16 cellular contexts compared by ENCODE assay signal in the genomic region with DNA sequence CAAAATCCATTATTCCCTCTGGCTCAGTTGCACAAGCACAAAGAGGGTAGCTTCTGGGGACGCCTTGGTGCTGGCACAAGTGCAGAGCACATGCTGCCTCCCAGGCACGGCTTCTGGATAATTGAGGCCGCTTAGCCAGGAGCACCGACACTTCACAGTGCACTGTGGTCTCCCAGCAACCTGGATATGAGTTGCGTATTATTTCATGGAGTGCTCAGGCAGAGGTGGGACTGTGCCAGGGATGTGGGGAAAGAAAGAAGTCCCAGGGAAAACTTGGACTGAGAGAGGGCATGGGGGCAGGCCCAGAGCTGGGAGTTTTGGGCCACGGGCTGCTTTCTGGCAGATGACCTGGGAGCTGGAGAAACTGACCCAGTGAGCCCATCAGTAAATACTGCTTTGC. TPM values are rescaled to one million over a fixed set of nuclear protein-coding genes. Genes with fewer than 3 reads are reported as not detected.
A peak's percentile ranks its signal among the peaks of the same experiment; 100 is the strongest.
DNase-seq lines count a peak whose midpoint lies in the region; ATAC-seq and TF ChIP-seq lines count a peak whose summit lies in the region.
"Had no signal": no experiment of that assay in that cellular context is flagged by ENCODE, and none has a peak within 500 bp of the region (broad histone marks: within the 10 kb centered on the region; RNA-seq: fewer than 3 reads in every experiment).

No MANE protein-coding gene starts in this region.

- intact Hi-C loops in sigmoid colon (cut with DNase I): no loop called here
- intact Hi-C loops in Calu3 (cut with micrococcal nuclease; ENCODE audit: unreplicated experiment): no loop called here

- peaks cover 23% of the 10 kb centered on the region for H3K36me3 ChIP-seq in endodermal cell (ENCODE audit: control insufficient read depth, insufficient read depth, low read length)
- peaks cover 0 to 29% (median 8%) of the 10 kb centered on the region in 4 donors for H3K36me3 ChIP-seq in sigmoid colon

- H3K56ac ChIP-seq in H9 (ENCODE audit: insufficient read length, low read depth, low read length): no peak overlapping the region

- no peak for TF ChIP-seq EP300 in sigmoid colon (IDR thresholded peaks at IDR 0.05)

- H3K27me3 ChIP-seq in H9 (ENCODE audit: insufficient read depth, low read length) (no peaks in the 10 kb centered on the region), endodermal cell (ENCODE audit: control insufficient read depth, insufficient read depth, low read length, poor library complexity, severe bottlenecking) (no peaks in the 10 kb centered on the region), sigmoid colon (no peaks in the 10 kb centered on the region)

- ATAC-seq in left lobe of liver: peak; percentile 32
- no peak for ATAC-seq in HG03521 (IDR thresholded peaks at IDR 0.05; ENCODE audit: unreplicated experiment)
- ATAC-seq: natural killer cell treated with Interleukin-12 subunit alpha and Interleukin-12 subunit beta and Interleukin-15 and Interleukin-18, amount 100 ng/mL, for 72 hours; SK-N-SH treated with all-trans-retinoic acid at 6 μM for 48 hours had no signal

- no peak overlapping the region for H2BK20ac ChIP-seq in H9 (ENCODE audit: low read depth, low read length, poor library complexity, severe bottlenecking)

- no peak overlapping the region for H3K9ac ChIP-seq in H9 (ENCODE audit: extremely low read depth, insufficient read length, low read length)
- peak overlapping the region; percentile 21 for H3K9ac ChIP-seq in endodermal cell (ENCODE audit: extremely low read depth, low read length, poor library complexity, severe bottlenecking)

- H2BK120ac ChIP-seq in H9 (ENCODE audit: low read depth, low read length, poor library complexity, severe bottlenecking): no peak overlapping the region

- CTCF ChIA-PET in Calu3 (lab: Charles Lee): no interaction called here

- no peak overlapping the region for H2BK15ac ChIP-seq in H9 (ENCODE audit: low read depth, low read length)

- no peak overlapping the region for H4K8ac ChIP-seq in H9 (replicated peaks; ENCODE audit: insufficient read length, low read depth, low read length)

- H2AFZ ChIP-seq in H9 (ENCODE audit: low read length): no peak overlapping the region

- H3K9me3 Mint-ChIP-seq in H9 (no peaks in the 10 kb centered on the region), endodermal cell (no peaks in the 10 kb centered on the region), Calu3 (ENCODE audit: low read depth, unreplicated experiment) (no peaks in the 10 kb centered on the region)
- H3K9me3 Mint-ChIP-seq: natural killer cell treated with Interleukin-12 subunit alpha and Interleukin-12 subunit beta and Interleukin-15 and Interleukin-18, amount 100 ng/mL, for 72 hours had no signal

- no CpG with 5 or more reads among the region's 6 CpGs for WGBS in H9 (ENCODE audit: extremely low coverage, insufficient read length, low lambda C conversion rate)
- WGBS in endodermal cell (ENCODE audit: insufficient coverage in 1 of 2, insufficient read length in 1 of 2), 2 experiments: 94 to 100% methylated on average over 5 to 6 of the region's 6 CpGs
- WGBS in sigmoid colon, 2 donors: 89 to 90% methylated on average over 6 of the region's 6 CpGs

- H3K27ac Mint-ChIP-seq in H9: peak overlapping the region; percentile 61 to 86 (median 68); a peak in 2 of 7 replicates
- H3K27ac Mint-ChIP-seq in endodermal cell: no peak overlapping the region
- no peak overlapping the region for H3K27ac Mint-ChIP-seq in Calu3 (ENCODE audit: unreplicated experiment)
- H3K27ac Mint-ChIP-seq: natural killer cell treated with Interleukin-12 subunit alpha and Interleukin-12 subunit beta and Interleukin-15 and Interleukin-18, amount 100 ng/mL, for 72 hours had no signal

- H3K4me3 Mint-ChIP-seq in H9 (no peak overlapping the region; a peak in 1 of 5 replicates), endodermal cell (no peak overlapping the region), Calu3 (ENCODE audit: low read depth, unreplicated experiment) (no peak overlapping the region)
- H3K4me3 Mint-ChIP-seq: natural killer cell treated with Interleukin-12 subunit alpha and Interleukin-12 subunit beta and Interleukin-15 and Interleukin-18, amount 100 ng/mL, for 72 hours had no signal

- H3K4ac ChIP-seq in H9 (ENCODE audit: low read depth, low read length): no peak overlapping the region

- H3K14ac ChIP-seq in H9 (ENCODE audit: insufficient read depth, low read length): no peak overlapping the region; the same call in 1 of the 2 replicates

- H4K20me1 ChIP-seq in H9 (ENCODE audit: control insufficient read depth, insufficient read depth, insufficient read length): no peaks in the 10 kb centered on the region

- no peak overlapping the region for H3K23ac ChIP-seq in H9 (ENCODE audit: insufficient read length, low read depth, low read length)

- H3K79me2 ChIP-seq in H9 (ENCODE audit: insufficient read depth, low read length): no peaks in the 10 kb centered on the region

- H3K27me3 Mint-ChIP-seq in H9 (ENCODE audit: low read depth): no peaks in the 10 kb centered on the region
- no peaks in the 10 kb centered on the region for H3K27me3 Mint-ChIP-seq in endodermal cell (ENCODE audit: insufficient read depth)
- no peaks in the 10 kb centered on the region for H3K27me3 Mint-ChIP-seq in Calu3 (ENCODE audit: unreplicated experiment)
- H3K27me3 Mint-ChIP-seq: natural killer cell treated with Interleukin-12 subunit alpha and Interleukin-12 subunit beta and Interleukin-15 and Interleukin-18, amount 100 ng/mL, for 72 hours had no signal

- no TSS peak for BruUV-seq in Calu3 (replicated peaks; lab: Mats Ljungman, UMichigan)

- TF ChIP-seq CTCF in H9 (conservative IDR thresholded peaks at IDR 0.05): no peak
- no peak for TF ChIP-seq CTCF in endodermal cell (conservative IDR thresholded peaks at IDR 0.05)
- TF ChIP-seq CTCF in sigmoid colon (IDR thresholded peaks at IDR 0.05): no peak
- no peak for TF ChIP-seq CTCF in Calu3 (IDR thresholded peaks at IDR 0.05; ENCODE audit: unreplicated experiment)

- H3T11ph ChIP-seq in H9 (ENCODE audit: low read length): no peak overlapping the region

- H2BK5ac ChIP-seq in H9 (ENCODE audit: insufficient read length, low read length): no peak overlapping the region

- no peak overlapping the region for H2BK12ac ChIP-seq in H9 (ENCODE audit: insufficient read length, low read depth, low read length)

- H3K79me1 ChIP-seq in H9 (ENCODE audit: insufficient read depth, low read depth, low read length, poor library complexity, severe bottlenecking): peaks cover 3% of the 10 kb centered on the region

- no peak overlapping the region for H2AK5ac ChIP-seq in H9 (ENCODE audit: insufficient read length, low read length)

- H4K91ac ChIP-seq in H9 (ENCODE audit: insufficient read length, low read depth, low read length): no peak overlapping the region

- DNase-seq in H9 (no peak), endodermal cell (no peak), left lobe of liver (ENCODE audit: low spot score) (peak; percentile 67), sigmoid colon (peak; percentile 74), Calu3 (no peak), NCI-H146 treated with DMSO at 0.1 percent for 48 hours (lab: John Stamatoyannopoulos, UW; ENCODE audit: unreplicated experiment) (no peak), RPMI8226 (no peak)
- DNase-seq: activated CD4-positive, CD25-positive, alpha-beta regulatory T cell; activated T-cell treated with anti-CD3 and anti-CD28 coated beads for 4 hours; amniotic stem cell; NCI-H146; stimulated activated CD4-positive, alpha-beta T cell treated with anti-CD3 and anti-CD28 coated beads, Interleukin-15, amount 100 ng/mL, for 24 hours; stimulated activated CD8-positive, alpha-beta memory T cell treated with anti-CD3 and anti-CD28 coated beads, Interleukin-4, amount 100 ng/mL, for 48 hours had no signal

- H3K36me3 Mint-ChIP-seq in H9 (ENCODE audit: insufficient read depth in 1 of 3, low read depth in 3 of 3) (peaks cover 3 to 46% (median 19%) of the 10 kb centered on the region in 3 experiments), endodermal cell (ENCODE audit: low read depth) (peaks cover 20% of the 10 kb centered on the region), Calu3 (ENCODE audit: insufficient read depth, unreplicated experiment) (peaks cover 63% of the 10 kb centered on the region)
- H3K36me3 Mint-ChIP-seq: natural killer cell treated with Interleukin-12 subunit alpha and Interleukin-12 subunit beta and Interleukin-15 and Interleukin-18, amount 100 ng/mL, for 72 hours had no signal

- no peak for TF ChIP-seq POLR2A in sigmoid colon (IDR thresholded peaks at IDR 0.05)

- H3K4me2 ChIP-seq in H9 (ENCODE audit: insufficient read depth, insufficient read length, low read length): no peak overlapping the region

- H3K4me1 Mint-ChIP-seq in H9 (peaks cover 4 to 9% of the 10 kb centered on the region in 2 experiments), endodermal cell (peaks cover 33% of the 10 kb centered on the region), Calu3 (ENCODE audit: low read depth, unreplicated experiment) (peaks cover 42% of the 10 kb centered on the region)

- no peaks in the 10 kb centered on the region for H3K4me1 ChIP-seq in H9 (ENCODE audit: insufficient read depth, low read length)
- peaks cover 20% of the 10 kb centered on the region for H3K4me1 ChIP-seq in endodermal cell (ENCODE audit: control insufficient read depth, insufficient read depth, low read length)
- peaks cover 0 to 66% (median 54%) of the 10 kb centered on the region in 4 donors for H3K4me1 ChIP-seq in sigmoid colon

- no peak overlapping the region for H3K18ac ChIP-seq in H9 (ENCODE audit: insufficient read length, low read depth, low read length)

- H3K23me2 ChIP-seq in H9 (ENCODE audit: insufficient read length, low read depth, low read length, poor library complexity, severe bottlenecking): no peaks in the 10 kb centered on the region

- H3K27ac ChIP-seq in H9 (ENCODE audit: insufficient read length, low read depth, low read length) (no peak overlapping the region), endodermal cell (ENCODE audit: low read depth, low read length) (no peak overlapping the region), sigmoid colon (peak overlapping the region in 2 of 4 donors; percentile 44 to 53)

- H3K9me3 ChIP-seq in H9 (ENCODE audit: control insufficient read depth, low read depth, low read length) (no peaks in the 10 kb centered on the region), endodermal cell (ENCODE audit: control insufficient read depth, low read length) (no peaks in the 10 kb centered on the region), sigmoid colon (no peaks in the 10 kb centered on the region)

- H3K4me3 ChIP-seq in endodermal cell (ENCODE audit: low read length) (peak overlapping the region; percentile 61), sigmoid colon (no peak overlapping the region)

- no peak overlapping the region for H4K5ac ChIP-seq in H9 (ENCODE audit: insufficient read length, low read depth, low read length)

RNA-seq across cellular contexts. Expression of gene MPRIP, which starts 37.5 kb away (rescaled TPM):
- total RNA-seq in H9 (2021): 129 and 132 TPM in 2 replicates
- 100 to 1,000 TPM; 154 to 155 TPM for total RNA-seq in endodermal cell
- 126 TPM for polyA plus RNA-seq in endodermal cell (2013, experiment 1 of 2)
- 112 TPM for polyA plus RNA-seq in endodermal cell (2013, experiment 2 of 2)
- total RNA-seq in left lobe of liver: 93.3 TPM
- total RNA-seq in sigmoid colon: 100 to 1,000 TPM in 1 of 4 donors, 10 to 100 TPM in 3; 59.6 to 101 (median 80.4) TPM
- polyA plus RNA-seq in sigmoid colon: 100 to 1,000 TPM in 1 of 3 donors, 10 to 100 TPM in 2; 43.2 to 113 (median 67.9) TPM
- 338 and 423 TPM in 2 replicates for total RNA-seq in Calu3 (2022)

Comparison
In these comparisons a context has a peak if more than half of its experiments do, and no peak if none do; other contexts are left out.
1. DNase-seq: peak in left lobe of liver (single experiment) and sigmoid colon (single experiment); none in H9 (single experiment), endodermal cell (single experiment), Calu3 (single experiment), NCI-H146 treated with DMSO at 0.1 percent for 48 hours (single experiment) and RPMI8226 (single experiment).
2. H3K27ac Mint-ChIP-seq: peak in H9 (3 of 3); none in endodermal cell (single experiment) and Calu3 (single experiment).